ENCODE assay signal across 8 cellular contexts in genomic region chr11:36540998-36541397, GRCh38. TPM values are rescaled to one million over a fixed set of nuclear protein-coding genes. Genes with fewer than 3 reads are reported as not detected.
DNase-seq lines count a peak whose midpoint lies in the region; ATAC-seq, FAIRE-seq and TF ChIP-seq lines count a peak whose summit lies in the region.

No MANE protein-coding gene starts in this region.

- POLR2A ChIA-PET in BJ (lab: Charles Lee) = no interaction called here
- POLR2A ChIA-PET in activated CD8-positive, alpha-beta T cell treated with anti-CD3 and anti-CD28 coated beads for 36 hours (lab: Charles Lee) = no interaction called here

- peak; percentile 29 for TF ChIP-seq CTCF in BJ (IDR thresholded peaks at IDR 0.05; ENCODE audit: insufficient read depth, low read depth, low read length)
- TF ChIP-seq CTCF in activated CD8-positive, alpha-beta T cell treated with anti-CD3 and anti-CD28 coated beads for 36 hours (IDR thresholded peaks at IDR 0.05) = peak; percentile 22

- no peaks in the 10 kb centered on the region for H3K36me3 ChIP-seq in BJ (ENCODE audit: control insufficient read depth, insufficient read depth, low read length)

- no peaks in the 10 kb centered on the region for H3K4me1 Mint-ChIP-seq in activated CD8-positive, alpha-beta T cell treated with anti-CD3 and anti-CD28 coated beads for 36 hours (ENCODE audit: low read depth)

- intact Hi-C loops in activated CD8-positive, alpha-beta T cell treated with anti-CD3 and anti-CD28 coated beads for 36 hours (cut with micrococcal nuclease) = no loop called here

- FAIRE-seq in GM18507 (lab: Jason Lieb, UNC) = peak; percentile 66

- no peaks in the 10 kb centered on the region for H3K27me3 ChIP-seq in BJ (ENCODE audit: control insufficient read depth, insufficient read depth, low read length)

- no peaks in the 10 kb centered on the region for H3K9me3 Mint-ChIP-seq in activated CD8-positive, alpha-beta T cell treated with anti-CD3 and anti-CD28 coated beads for 36 hours

- H3K27ac Mint-ChIP-seq in activated CD8-positive, alpha-beta T cell treated with anti-CD3 and anti-CD28 coated beads for 36 hours = no peak overlapping the region

- DNase-seq in BJ (ENCODE audit: low read depth) (peak; percentile 9), GM18507 (ENCODE audit: extremely low spot score, insufficient read length, low read depth) (no peak), MV-4-11 (lab: John Stamatoyannopoulos, UW) (peak; percentile 55), iPS-NIHi11 (ENCODE audit: low spot score) (peak; percentile 47), superior temporal gyrus (ENCODE audit: extremely low spot score) (peak; percentile 63), iPS-NIHi7 (ENCODE audit: extremely low spot score) (no peak)
- DNase-seq in activated CD8-positive, alpha-beta T cell treated with anti-CD3 and anti-CD28 coated beads for 36 hours = peak; percentile 58

- peak; percentile 99 for ATAC-seq in HG02763 (IDR thresholded peaks at IDR 0.05; ENCODE audit: unreplicated experiment)
- ATAC-seq in activated CD8-positive, alpha-beta T cell treated with anti-CD3 and anti-CD28 coated beads for 36 hours = peak; percentile 79

- H3K4me3 ChIP-seq in BJ (ENCODE audit: low read depth, low read length) = no peak overlapping the region

- H3K27me3 Mint-ChIP-seq in activated CD8-positive, alpha-beta T cell treated with anti-CD3 and anti-CD28 coated beads for 36 hours = peaks cover 4% of the 10 kb centered on the region

- CTCF ChIA-PET in BJ (lab: Yijun Ruan, JAX) = interaction anchor here (1.0 kb wide), 1 partner anchor 48 kb away, joined by 3 read pairs; no protein-coding TSS in a partner anchor
- CTCF ChIA-PET in activated CD8-positive, alpha-beta T cell treated with anti-CD3 and anti-CD28 coated beads for 36 hours (lab: Charles Lee) = interaction anchor here (1.0 to 1.5 kb wide), 5 partner anchors 28 to 251 kb away, joined by 3 to 6 read pairs (median 3); no protein-coding TSS in a partner anchor

- no peak overlapping the region for H3K4me3 Mint-ChIP-seq in activated CD8-positive, alpha-beta T cell treated with anti-CD3 and anti-CD28 coated beads for 36 hours

- H3K36me3 Mint-ChIP-seq in activated CD8-positive, alpha-beta T cell treated with anti-CD3 and anti-CD28 coated beads for 36 hours (ENCODE audit: low read depth) = no peaks in the 10 kb centered on the region

RNA-seq across cellular contexts. Expression of gene RAG1, which starts 26.8 kb away (rescaled TPM):
- polyA plus RNA-seq in BJ (2011; rRNA removed) = 0.10 and 0.22 TPM in 2 replicates
- polyA minus RNA-seq in BJ (2011; rRNA and poly(A)+ RNA removed) = 0.10 and 0.19 TPM in 2 replicates
- under 1 TPM; 0.16 to 0.36 TPM for total RNA-seq in activated CD8-positive, alpha-beta T cell treated with anti-CD3 and anti-CD28 coated beads for 36 hours

RNA-seq across cellular contexts. Expression of gene TRAF6, which starts 30.9 kb away (rescaled TPM):
- 6.2 and 9.0 TPM in 2 replicates for polyA plus RNA-seq in BJ (2011; rRNA removed)
- polyA minus RNA-seq in BJ (2011; rRNA and poly(A)+ RNA removed) = 6.1 and 9.7 TPM in 2 replicates
- total RNA-seq in activated CD8-positive, alpha-beta T cell treated with anti-CD3 and anti-CD28 coated beads for 36 hours = 10 to 100 TPM in 1 of 2 experiments, 1 to 10 TPM in 1; 8.8 to 10.3 TPM

RNA-seq across cellular contexts. Expression of gene IFTAP, which starts 53.3 kb away (rescaled TPM):
- polyA plus RNA-seq in BJ (2011; rRNA removed) = 9.3 and 25.7 TPM in 2 replicates
- 2.4 and 3.7 TPM in 2 replicates for polyA minus RNA-seq in BJ (2011; rRNA and poly(A)+ RNA removed)
- 1 to 10 TPM; 2.3 to 3.6 TPM for total RNA-seq in activated CD8-positive, alpha-beta T cell treated with anti-CD3 and anti-CD28 coated beads for 36 hours

RNA-seq across cellular contexts. Expression of gene RAG2, which starts 57.0 kb away (rescaled TPM):
- polyA plus RNA-seq in BJ (2011; rRNA removed) = not detected in 2 replicates
- polyA minus RNA-seq in BJ (2011; rRNA and poly(A)+ RNA removed) = not detected in 2 replicates
- not detected for total RNA-seq in activated CD8-positive, alpha-beta T cell treated with anti-CD3 and anti-CD28 coated beads for 36 hours

Comparison
In these comparisons a context has a peak if more than half of its experiments do, and no peak if none do; other contexts are left out.
1. DNase-seq: peak in BJ (single experiment), MV-4-11 (single experiment), activated CD8-positive, alpha-beta T cell treated with anti-CD3 and anti-CD28 coated beads for 36 hours (single experiment), iPS-NIHi11 (single experiment) and superior temporal gyrus (single experiment); none in GM18507 (single experiment) and iPS-NIHi7 (single experiment).